Comparison of ENCODE assay signal across 1 cellular context in genomic region chr2:170744248-170745002, GRCh38.
A peak's percentile ranks its signal among the peaks of the same experiment; 100 is the strongest.
TF ChIP-seq lines count a peak whose summit lies in the region.

No MANE protein-coding gene starts in this region.

TF ChIP-seq in HepG2, 621 proteins besides CTCF, POLR2A, EP300 and RAD21 (continued from another document):
- TF ChIP-seq ZSCAN12 (CRISPR knock-in tag; IDR thresholded peaks at IDR 0.05): no peak
- peak; percentile 56 for TF ChIP-seq SAP130 (CRISPR knock-in tag; IDR thresholded peaks at IDR 0.05; ENCODE audit: low read depth)
- TF ChIP-seq HDAC1 (CRISPR knock-in tag; IDR thresholded peaks at IDR 0.05): peak; percentile 59
- 0 out of 2 replicates have a peak, but pooled peaks have one; percentile 33 for TF ChIP-seq ZBTB26 (CRISPR knock-in tag; IDR thresholded peaks at IDR 0.05; ENCODE audit: borderline replicate concordance)
- peak; percentile 20; the same call in 1 of the 2 replicates for TF ChIP-seq ZNF788 (CRISPR knock-in tag; IDR thresholded peaks at IDR 0.05; ENCODE audit: borderline replicate concordance)
- peak in 1 of 2 experiments; percentile 81; a peak in 1 of 4 replicates for TF ChIP-seq ATF4 (CRISPR knock-in tag; IDR thresholded peaks at IDR 0.05)
- TF ChIP-seq TOPORS (CRISPR knock-in tag; IDR thresholded peaks at IDR 0.05): no peak
- no peak for TF ChIP-seq HHEX (CRISPR knock-in tag; IDR thresholded peaks at IDR 0.05)
- TF ChIP-seq HMG20B (CRISPR knock-in tag; conservative IDR thresholded peaks at IDR 0.05): 0 out of 2 replicates have a peak, but pooled peaks have one; percentile 63
- TF ChIP-seq MEIS2 (CRISPR knock-in tag; IDR thresholded peaks at IDR 0.05): no peak
- TF ChIP-seq ZNF598 (CRISPR knock-in tag; IDR thresholded peaks at IDR 0.05; ENCODE audit: borderline replicate concordance): no peak
- peak; percentile 67; the same call in 1 of the 2 replicates for TF ChIP-seq TOE1 (CRISPR knock-in tag; IDR thresholded peaks at IDR 0.05)
- no peak for TF ChIP-seq ZBTB4 (CRISPR knock-in tag; IDR thresholded peaks at IDR 0.05; ENCODE audit: borderline replicate concordance)
- no peak for TF ChIP-seq ZNF619 (CRISPR knock-in tag; IDR thresholded peaks at IDR 0.05)
- TF ChIP-seq PHF21A (CRISPR knock-in tag; IDR thresholded peaks at IDR 0.05): no peak
- TF ChIP-seq CEBPG (CRISPR knock-in tag; IDR thresholded peaks at IDR 0.05): peak; percentile 100
- TF ChIP-seq ZNF232 (CRISPR knock-in tag; IDR thresholded peaks at IDR 0.05; ENCODE audit: borderline replicate concordance): peak; percentile 23; the same call in 1 of the 2 replicates
- peak; percentile 78 for TF ChIP-seq MIER2 (CRISPR knock-in tag; IDR thresholded peaks at IDR 0.05)
- TF ChIP-seq RXRB (CRISPR knock-in tag; IDR thresholded peaks at IDR 0.05; ENCODE audit: borderline replicate concordance): peak; percentile 65; the same call in 1 of the 2 replicates
- no peak for TF ChIP-seq BORCS8-MEF2B (CRISPR knock-in tag; IDR thresholded peaks at IDR 0.05)
- TF ChIP-seq FOXP1 (IDR thresholded peaks at IDR 0.05): no peak
- TF ChIP-seq FOXP1 (CRISPR knock-in tag; IDR thresholded peaks at IDR 0.05): peak; percentile 85
- no peak for TF ChIP-seq ZNF773 (CRISPR knock-in tag; IDR thresholded peaks at IDR 0.05; ENCODE audit: borderline replicate concordance)
- no peak for TF ChIP-seq PRDM15 (CRISPR knock-in tag; IDR thresholded peaks at IDR 0.05)
- TF ChIP-seq TIGD3 (CRISPR knock-in tag; IDR thresholded peaks at IDR 0.05; ENCODE audit: borderline replicate concordance): no peak
- peak; percentile 71; the same call in 1 of the 2 replicates for TF ChIP-seq ZFP1 (CRISPR knock-in tag; IDR thresholded peaks at IDR 0.05)
- TF ChIP-seq XRCC5 (optimal IDR thresholded peaks at IDR 0.05; ENCODE audit: low read length): peak; percentile 32
- peak in 1 of 2 experiments; percentile 54; a peak in 1 of 4 replicates for TF ChIP-seq REST (IDR thresholded peaks at IDR 0.05; ENCODE audit: borderline replicate concordance in 1 of 2, low read depth in 1 of 2, low read length in 2 of 2)
- TF ChIP-seq KDM4B (CRISPR knock-in tag; IDR thresholded peaks at IDR 0.05): no peak
- TF ChIP-seq ZNF224 (CRISPR knock-in tag; IDR thresholded peaks at IDR 0.05): no peak
- TF ChIP-seq SP140L (CRISPR knock-in tag; IDR thresholded peaks at IDR 0.05; ENCODE audit: borderline replicate concordance): peak; percentile 92; the same call in 1 of the 2 replicates
